Comparison of ENCODE assay signal across 8 cellular contexts in genomic region chr5:56270568-56271392, GRCh38. TPM values are rescaled to one million over a fixed set of nuclear protein-coding genes. Genes with fewer than 3 reads are reported as not detected.
A peak's percentile ranks its signal among the peaks of the same experiment; 100 is the strongest.
DNase-seq lines count a peak whose midpoint lies in the region; ATAC-seq and TF ChIP-seq lines count a peak whose summit lies in the region.

No MANE protein-coding gene starts in this region.

- BruUV-seq in A673 (replicated peaks; lab: Mats Ljungman, UMichigan) = no TSS peak

- H3K4me1 ChIP-seq in A673 (ENCODE audit: insufficient read depth, low read length, poor library complexity, severe bottlenecking) = no peaks in the 10 kb centered on the region
- H3K4me1 ChIP-seq in breast epithelium = no peaks in the 10 kb centered on the region

- H3K27me3 ChIP-seq in A673 (replicated peaks; ENCODE audit: insufficient read depth, low read depth, low read length, poor library complexity) = no peaks in the 10 kb centered on the region
- no peaks in the 10 kb centered on the region for H3K27me3 ChIP-seq in breast epithelium

- ATAC-seq in GM18519 (IDR thresholded peaks at IDR 0.05; ENCODE audit: low FRiP score, unreplicated experiment) = peak; percentile 72
- ATAC-seq in HG03039 (IDR thresholded peaks at IDR 0.05; ENCODE audit: unreplicated experiment) = peak; percentile 80

- H3K36me3 ChIP-seq in A673 (ENCODE audit: insufficient read depth, low read length, poor library complexity, severe bottlenecking) = no peaks in the 10 kb centered on the region
- no peaks in the 10 kb centered on the region for H3K36me3 ChIP-seq in breast epithelium

- CTCF ChIA-PET in A673 (lab: Charles Lee) = interaction anchor here (0.6 to 1.7 kb wide), 5 partner anchors 33 to 568 kb away, joined by 3 to 12 read pairs (median 8); no protein-coding TSS in a partner anchor

- no peak for TF ChIP-seq POLR2A in breast epithelium (IDR thresholded peaks at IDR 0.05)

- H3K27ac ChIP-seq in A673 (ENCODE audit: low read depth, low read length, poor library complexity, severe bottlenecking) (no peak overlapping the region), breast epithelium (peak overlapping the region; percentile 31 to 52)

- peak; percentile 82 for DNase-seq in A673 (ENCODE audit: low spot score)
- DNase-seq in NCI-H2171 treated with DMSO at 0.1 percent for 48 hours (lab: John Stamatoyannopoulos, UW) = peak; percentile 43
- peak; percentile 77 to 88 for DNase-seq in breast epithelium (ENCODE audit: low spot score in 2 of 2)
- DNase-seq in islet precursor cell = peak; percentile 95
- DNase-seq in stimulated activated CD4-positive, alpha-beta T cell treated with anti-CD3 and anti-CD28 coated beads, Interleukin-1b, Interleukin-23, amount 100 ng/mL, for 4 hours (ENCODE audit: low read depth in 2 of 2) = peak; percentile 68 to 70

- H3K9me3 ChIP-seq in A673 (ENCODE audit: low read depth, low read length, poor library complexity, severe bottlenecking) = no peaks in the 10 kb centered on the region
- no peaks in the 10 kb centered on the region for H3K9me3 ChIP-seq in breast epithelium

- H3K4me3 ChIP-seq in A673 (ENCODE audit: low read depth, low read length, poor library complexity, severe bottlenecking) (no peak overlapping the region), WI38 (ENCODE audit: low read depth, low read length) (no peak overlapping the region), breast epithelium (no peak overlapping the region)

- POLR2A ChIA-PET in A673 (lab: Charles Lee; ENCODE audit: low non-redundant PET) = no interaction called here

- intact Hi-C loops in A673 (cut with micrococcal nuclease; ENCODE audit: unreplicated experiment) = loop anchor here (1.0 to 10.0 kb wide), 4 partner anchors 568 to 1002 kb away; partner anchors contain the start of gene SETD9
- intact Hi-C loops in breast epithelium (cut with DNase I; ENCODE audit: low total_unique reads) = no loop called here

- TF ChIP-seq CTCF in A673 (conservative IDR thresholded peaks at IDR 0.05; ENCODE audit: low read depth, low read length) = peak; percentile 93
- peak; percentile 100 for TF ChIP-seq CTCF in WI38 (IDR thresholded peaks at IDR 0.05; ENCODE audit: low read depth, low read length)
- peak; percentile 87 to 98 (median 97) for TF ChIP-seq CTCF in breast epithelium (IDR thresholded peaks at IDR 0.05)

RNA-seq across cellular contexts. Expression of gene ANKRD55, which starts 37.6 kb away (rescaled TPM):
- total RNA-seq in A673 (2021) (not detected in 2 replicates), breast epithelium (under 1 TPM in 2 of 3 donors, not detected in 1; 0.32 to 0.33 TPM)

Comparison
In these comparisons a context has a peak if more than half of its experiments do, and no peak if none do; other contexts are left out.
1. DNase-seq: peak in every context shown above with its lines; median percentile 95 in islet precursor cell; 82 in breast epithelium; 82 in A673; 69 in stimulated activated CD4-positive, alpha-beta T cell treated with anti-CD3 and anti-CD28 coated beads, Interleukin-1b, Interleukin-23, amount 100 ng/mL, for 4 hours; 43 in NCI-H2171 treated with DMSO at 0.1 percent for 48 hours.